ENCODE assay signal across 18 cellular contexts in the genomic region with DNA sequence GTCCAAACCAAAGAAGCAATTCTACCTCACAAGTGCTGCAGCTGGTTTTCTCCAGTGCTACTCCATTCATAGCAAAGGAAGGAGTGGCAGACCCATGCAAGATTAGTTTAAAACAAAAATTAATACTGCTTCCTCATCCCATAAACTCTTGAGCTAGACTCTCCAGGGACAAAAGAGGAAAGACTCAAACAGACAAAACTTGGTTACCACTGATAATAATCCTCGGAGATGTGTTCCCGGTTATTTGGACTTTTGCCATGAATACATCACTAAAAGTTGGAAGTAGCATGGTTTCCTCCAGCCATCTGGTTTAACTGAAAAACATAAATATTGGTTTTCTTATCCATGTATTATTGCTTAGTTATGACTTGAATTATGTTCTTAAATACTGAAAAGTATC.
DNase-seq lines count a peak whose midpoint lies in the region; ATAC-seq and TF ChIP-seq lines count a peak whose summit lies in the region.
"Had no signal": no experiment of that assay in that cellular context is flagged by ENCODE, and none has a peak within 500 bp of the region (broad histone marks: within the 10 kb centered on the region; RNA-seq: fewer than 3 reads in every experiment).

No MANE protein-coding gene starts in this region.

- no peak for ATAC-seq in GM23338

- H3K4me2 ChIP-seq in GM23338 (no peak overlapping the region), neural progenitor cell (peak overlapping the region; percentile 17)

- H4K20me1 ChIP-seq in GM23338 (replicated peaks; ENCODE audit: insufficient read depth) (no peaks in the 10 kb centered on the region), neural progenitor cell (ENCODE audit: low read depth) (no peaks in the 10 kb centered on the region)

- H3K9me3 ChIP-seq in neural progenitor cell (ENCODE audit: low read depth), result no peaks in the 10 kb centered on the region

- H2AFZ ChIP-seq in GM23338, result no peak overlapping the region
- peak overlapping the region; percentile 98 for H2AFZ ChIP-seq in neural progenitor cell (replicated peaks)

- H3K27ac Mint-ChIP-seq in GM23338, result no peak overlapping the region
- no peak overlapping the region for H3K27ac Mint-ChIP-seq in neural progenitor cell

- no peaks in the 10 kb centered on the region for H3K27me3 Mint-ChIP-seq in GM23338 (ENCODE audit: insufficient read depth, low read depth, poor library complexity)
- H3K27me3 Mint-ChIP-seq in neural progenitor cell (ENCODE audit: insufficient read depth, low read depth), result no peaks in the 10 kb centered on the region

- H3K27me3 ChIP-seq in GM23338 (ENCODE audit: insufficient read depth) (no peaks in the 10 kb centered on the region), neural progenitor cell (no peaks in the 10 kb centered on the region)

- H3K4me1 Mint-ChIP-seq in GM23338 (peaks cover 16% of the 10 kb centered on the region), neural progenitor cell (peaks cover 10% of the 10 kb centered on the region)

- H3K36me3 ChIP-seq in GM23338 (ENCODE audit: insufficient read depth), result no peaks in the 10 kb centered on the region
- no peaks in the 10 kb centered on the region for H3K36me3 ChIP-seq in neural progenitor cell

- H3K27ac ChIP-seq in GM23338 (ENCODE audit: low read depth) (0 out of 2 replicates have a peak overlapping the region, but pooled peaks have one; percentile 21), neural progenitor cell (peak overlapping the region; percentile 72)

- H3K36me3 Mint-ChIP-seq in GM23338 (ENCODE audit: low read depth) (no peaks in the 10 kb centered on the region), neural progenitor cell (no peaks in the 10 kb centered on the region)

- H3K79me2 ChIP-seq in GM23338 (replicated peaks; ENCODE audit: insufficient read depth) (no peaks in the 10 kb centered on the region), neural progenitor cell (ENCODE audit: low read depth) (no peaks in the 10 kb centered on the region)

- DNase-seq in GM23338 (ENCODE audit: low spot score), result no peak
- DNase-seq in NCI-H446 (lab: John Stamatoyannopoulos, UW), result peak; percentile 49 to 80
- peak; percentile 26 for DNase-seq in choroid plexus epithelial cell (ENCODE audit: low read depth)
- DNase-seq in neural progenitor cell (ENCODE audit: low spot score), result no peak
- DNase-seq in CD1c-positive myeloid dendritic cell (ENCODE audit: extremely low spot score), result no peak
- DNase-seq in A172 (ENCODE audit: low spot score), result no peak
- DNase-seq in foreskin melanocyte, result no peak
- no peak for DNase-seq in activated CD4-positive, alpha-beta T cell treated with anti-CD3 and anti-CD28 coated beads, Interleukin-2, amount 50 U/mL, for 1 hour
- DNase-seq: C1 segment of cervical spinal cord; NCI-H1105 treated with DMSO at 0.1 percent for 48 hours; NCI-H1694 treated with DMSO at 0.1 percent for 48 hours; NCI-H2107; NCI-H345; NCI-H69; NK-92 treated with Interleukin-12 subunit alpha and Interleukin-12 subunit beta, amount 100 ng/mL, for 24 hours; RPMI8226; SIG-M5; T-helper 2 cell had no signal

- H3K9me2 ChIP-seq in GM23338 (ENCODE audit: insufficient read depth), result no peaks in the 10 kb centered on the region

- H3K4me1 ChIP-seq in GM23338 (ENCODE audit: insufficient read depth), result peaks cover 14% of the 10 kb centered on the region
- peaks cover 39% of the 10 kb centered on the region for H3K4me1 ChIP-seq in neural progenitor cell

- no peak overlapping the region for H3K9ac ChIP-seq in neural progenitor cell

- no peak overlapping the region for H3K4me3 ChIP-seq in GM23338
- no peak overlapping the region for H3K4me3 ChIP-seq in choroid plexus epithelial cell (ENCODE audit: low read depth, low read length)
- no peak overlapping the region for H3K4me3 ChIP-seq in neural progenitor cell

- no peaks in the 10 kb centered on the region for H3F3A ChIP-seq in GM23338 (replicated peaks; ENCODE audit: low read depth)
- peaks cover 4% of the 10 kb centered on the region for H3F3A ChIP-seq in neural progenitor cell (ENCODE audit: low read depth)

- H3K4me3 Mint-ChIP-seq in GM23338 (no peak overlapping the region), neural progenitor cell (no peak overlapping the region)

- TF ChIP-seq CTCF in GM23338 (conservative IDR thresholded peaks at IDR 0.05; ENCODE audit: low read depth in 2 of 2) (no peak), choroid plexus epithelial cell (conservative IDR thresholded peaks at IDR 0.05; ENCODE audit: low read depth, low read length) (no peak), neural progenitor cell (IDR thresholded peaks at IDR 0.05) (no peak)

- no peaks in the 10 kb centered on the region for H3K9me3 Mint-ChIP-seq in GM23338
- H3K9me3 Mint-ChIP-seq in neural progenitor cell, result no peaks in the 10 kb centered on the region

TF ChIP-seq in GM23338, 12 proteins besides CTCF, POLR2A, EP300 and RAD21:
- TF ChIP-seq NANOG (IDR thresholded peaks at IDR 0.05; ENCODE audit: borderline replicate concordance), result no peak
- no peak for TF ChIP-seq EZH2 (IDR thresholded peaks at IDR 0.05; ENCODE audit: low read depth, unreplicated experiment)
- TF ChIP-seq STAT1 (IDR thresholded peaks at IDR 0.05; ENCODE audit: unreplicated experiment), result no peak
- TF ChIP-seq, protein P1, sequence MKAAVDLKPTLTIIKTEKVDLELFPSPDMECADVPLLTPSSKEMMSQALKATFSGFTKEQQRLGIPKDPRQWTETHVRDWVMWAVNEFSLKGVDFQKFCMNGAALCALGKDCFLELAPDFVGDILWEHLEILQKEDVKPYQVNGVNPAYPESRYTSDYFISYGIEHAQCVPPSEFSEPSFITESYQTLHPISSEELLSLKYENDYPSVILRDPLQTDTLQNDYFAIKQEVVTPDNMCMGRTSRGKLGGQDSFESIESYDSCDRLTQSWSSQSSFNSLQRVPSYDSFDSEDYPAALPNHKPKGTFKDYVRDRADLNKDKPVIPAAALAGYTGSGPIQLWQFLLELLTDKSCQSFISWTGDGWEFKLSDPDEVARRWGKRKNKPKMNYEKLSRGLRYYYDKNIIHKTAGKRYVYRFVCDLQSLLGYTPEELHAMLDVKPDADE (IDR thresholded peaks at IDR 0.05), result no peak
- TF ChIP-seq POLR2AphosphoS5 (IDR thresholded peaks at IDR 0.05; ENCODE audit: low read depth), result no peak
- TF ChIP-seq CREB1 (CRISPR knock-in tag; IDR thresholded peaks at IDR 0.05; ENCODE audit: low read depth), result no peak

Comparison
In these comparisons a context has a peak if more than half of its experiments do, and no peak if none do; other contexts are left out.
1. DNase-seq: peak in NCI-H446 (2 of 2) and choroid plexus epithelial cell (single experiment); none in GM23338 (single experiment), neural progenitor cell (single experiment), CD1c-positive myeloid dendritic cell (single experiment), A172 (single experiment), foreskin melanocyte (single experiment) and activated CD4-positive, alpha-beta T cell treated with anti-CD3 and anti-CD28 coated beads, Interleukin-2, amount 50 U/mL, for 1 hour (single experiment).